8 cellular contexts compared by ENCODE assay signal in genomic region chr9:26955921-26956886, GRCh38. TPM values are rescaled to one million over a fixed set of nuclear protein-coding genes. Genes with fewer than 3 reads are reported as not detected.
DNase-seq lines count a peak whose midpoint lies in the region; TF ChIP-seq lines count a peak whose summit lies in the region.

TSS of gene IFT74 (plus strand) at chr9:26956412. CDS start at chr9:26961968, 5,556 bp downstream.

- no peaks in the 10 kb centered on the region for H3K9me3 Mint-ChIP-seq in activated naive CD8-positive, alpha-beta T cell (ENCODE audit: low read depth)

- H3K4me1 ChIP-seq in suprapubic skin, result peaks cover 20% of the 10 kb centered on the region

- no peak for TF ChIP-seq EP300 in suprapubic skin (IDR thresholded peaks at IDR 0.05)

- no peaks in the 10 kb centered on the region for H3K27me3 ChIP-seq in suprapubic skin

- WGBS in suprapubic skin, result 2% methylated on average over 51 of the region's 53 CpGs

- no peaks in the 10 kb centered on the region for H3K9me3 ChIP-seq in suprapubic skin

- no peaks in the 10 kb centered on the region for H3K27me3 Mint-ChIP-seq in activated naive CD8-positive, alpha-beta T cell

- TF ChIP-seq CTCF in HFF-Myc (IDR thresholded peaks at IDR 0.05; ENCODE audit: low read depth, low read length, missing control alignments) (no peak), NB4 (IDR thresholded peaks at IDR 0.05; ENCODE audit: low read depth, low read length) (no peak), suprapubic skin (IDR thresholded peaks at IDR 0.05) (no peak)

- peak; percentile 91 for DNase-seq in GM04503 (ENCODE audit: low read depth)
- DNase-seq in HFF-Myc (ENCODE audit: extremely low read depth, low read depth), result peak; percentile 96
- peak; percentile 100 for DNase-seq in NB4 (ENCODE audit: low read depth)
- DNase-seq in SKM-1 (lab: John Stamatoyannopoulos, UW; ENCODE audit: unreplicated experiment), result peak; percentile 96
- DNase-seq in glomerular visceral epithelial cell (ENCODE audit: extremely low spot score), result peak; percentile 94
- peak; percentile 96 for DNase-seq in occipital lobe (lab: John Stamatoyannopoulos, UW)
- DNase-seq in suprapubic skin (ENCODE audit: low spot score in 2 of 2), result peak; percentile 99

- H3K4me3 ChIP-seq in HFF-Myc (replicated peaks; ENCODE audit: low read depth, low read length) (peak within 1 kb of the TSS; percentile 56), NB4 (ENCODE audit: low read depth, low read length) (peak within 1 kb of the TSS; percentile 69), suprapubic skin (peak within 1 kb of the TSS; percentile 69)

- no peaks in the 10 kb centered on the region for H3K36me3 Mint-ChIP-seq in activated naive CD8-positive, alpha-beta T cell

- H3K27ac ChIP-seq in suprapubic skin, result peak within 1 kb of the TSS; percentile 94

- H3K4me3 Mint-ChIP-seq in activated naive CD8-positive, alpha-beta T cell, result peak within 1 kb of the TSS; percentile 94

- H3K27ac Mint-ChIP-seq in activated naive CD8-positive, alpha-beta T cell, result peak within 1 kb of the TSS; percentile 94

- peak; percentile 86 for TF ChIP-seq POLR2A in NB4 (IDR thresholded peaks at IDR 0.05; ENCODE audit: extremely low read depth, insufficient read length)
- TF ChIP-seq POLR2A in suprapubic skin (IDR thresholded peaks at IDR 0.05), result peak in 1 of 2 donors; percentile 58

- H3K36me3 ChIP-seq in suprapubic skin, result no peaks in the 10 kb centered on the region

- peaks cover 32% of the 10 kb centered on the region for H3K4me1 Mint-ChIP-seq in activated naive CD8-positive, alpha-beta T cell (ENCODE audit: low read depth)

RNA-seq across cellular contexts. Expression of gene IFT74, which starts in this region (rescaled TPM):
- total RNA-seq in occipital lobe, result 17.3 TPM
- total RNA-seq in suprapubic skin, result 10 to 100 TPM in 3 of 4 donors, 1 to 10 TPM in 1; 8.2 to 19.4 (median 11.1) TPM

Comparison
In these comparisons a context has a peak if more than half of its experiments do, and no peak if none do; other contexts are left out.
1. Peak in every context shown above with its lines: DNase-seq, H3K4me3 ChIP-seq and H3K27ac ChIP-seq.